In the genomic region with DNA sequence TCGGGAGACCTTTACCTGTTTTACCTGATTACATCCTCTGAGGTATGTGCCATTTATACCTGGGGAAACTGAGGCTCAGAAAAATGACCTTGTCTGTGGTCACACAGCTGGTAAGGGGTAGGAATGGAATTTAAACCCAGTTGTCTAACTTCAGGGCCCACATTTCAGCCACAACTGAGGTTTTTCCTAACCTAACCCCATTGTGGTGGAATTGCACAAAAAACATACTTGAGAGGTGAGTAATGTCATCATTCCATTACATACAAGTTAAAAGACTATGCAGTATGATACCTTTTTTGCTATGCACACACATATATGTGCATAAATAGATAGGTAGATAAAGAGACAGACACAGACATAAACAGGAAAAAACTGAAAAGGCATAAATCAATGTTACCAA, we compare ENCODE assay signal across 16 cellular contexts. TPM values are rescaled to one million over a fixed set of nuclear protein-coding genes. Genes with fewer than 3 reads are reported as not detected.
DNase-seq lines count a peak whose midpoint lies in the region; ATAC-seq, FAIRE-seq and TF ChIP-seq lines count a peak whose summit lies in the region.
"Had no signal": no experiment of that assay in that cellular context is flagged by ENCODE, and none has a peak within 500 bp of the region (broad histone marks: within the 10 kb centered on the region; RNA-seq: fewer than 3 reads in every experiment).

No MANE protein-coding gene starts in this region.

- H3K27me3 ChIP-seq in mesenchymal stem cell (ENCODE audit: control insufficient read depth in 1 of 2, insufficient read depth in 1 of 2, low read length in 2 of 2) (no peaks in the 10 kb centered on the region), stomach (peaks cover 0 to 8% (median 0%) of the 10 kb centered on the region in 3 donors), small intestine (ENCODE audit: control insufficient read depth in 2 of 2, insufficient read depth in 2 of 2, low read length in 2 of 2) (no peaks in the 10 kb centered on the region)
- H3K27me3 ChIP-seq: thyroid gland had no signal

- peaks cover 14% of the 10 kb centered on the region for H3K4me1 ChIP-seq in mesenchymal stem cell (ENCODE audit: control insufficient read depth, insufficient read depth, low read depth, low read length)
- H3K4me1 ChIP-seq in stomach, result peaks cover 0 to 13% (median 2%) of the 10 kb centered on the region in 4 donors
- H3K4me1 ChIP-seq in small intestine (ENCODE audit: control insufficient read depth in 2 of 2, insufficient read depth in 1 of 2, low read depth in 1 of 2, low read length in 1 of 2), result no peaks in the 10 kb centered on the region
- H3K4me1 ChIP-seq: thyroid gland had no signal

- no peak overlapping the region for H4K8ac ChIP-seq in mesenchymal stem cell (ENCODE audit: low read length)

- TF ChIP-seq CTCF in stomach (IDR thresholded peaks at IDR 0.05), result no peak

- in situ Hi-C loops in ACHN (cut with HindIII; ENCODE audit: low pct_ligation_motif_present, low pct_unique_long_range_greater_than_20kb, low sequenced_read_pairs), result no loop called here

- no peak for TF ChIP-seq POLR2A in stomach (IDR thresholded peaks at IDR 0.05)

- DNase-seq in ACHN (peak; percentile 35), LHCN-M2 (ENCODE audit: low read depth) (peak; percentile 89), caudate nucleus (lab: John Stamatoyannopoulos, UW) (no peak), mesenchymal stem cell (peak; percentile 67), stomach (no peak), DMS79 (lab: John Stamatoyannopoulos, UW) (no peak), small intestine (no peak)
- DNase-seq: activated CD4-positive, alpha-beta T cell treated with anti-CD3 and anti-CD28 coated beads, Interleukin-2, amount 10 ng/mL, durations not matched to agents 24 days and 14 days; NCI-H2171 treated with DMSO at 0.1 percent for 48 hours; nucleus accumbens; T-helper 2 cell; thyroid gland had no signal

- no peak overlapping the region for H3K23ac ChIP-seq in mesenchymal stem cell (ENCODE audit: low read length in 2 of 2)

- no peaks in the 10 kb centered on the region for H3K36me3 ChIP-seq in mesenchymal stem cell (ENCODE audit: control insufficient read depth in 1 of 2, insufficient read depth in 2 of 2, low read depth in 1 of 2, low read length in 2 of 2)
- H3K36me3 ChIP-seq in stomach, result no peaks in the 10 kb centered on the region
- H3K36me3 ChIP-seq in small intestine (ENCODE audit: control insufficient read depth in 2 of 2, insufficient read depth in 2 of 2, low read length in 2 of 2), result no peaks in the 10 kb centered on the region
- H3K36me3 ChIP-seq: thyroid gland had no signal

- no peak overlapping the region for H2BK12ac ChIP-seq in mesenchymal stem cell (ENCODE audit: low read length in 2 of 2)

- H3K9me3 ChIP-seq in mesenchymal stem cell (ENCODE audit: control insufficient read depth, low read length), result no peaks in the 10 kb centered on the region
- H3K9me3 ChIP-seq in stomach, result no peaks in the 10 kb centered on the region
- no peaks in the 10 kb centered on the region for H3K9me3 ChIP-seq in small intestine (ENCODE audit: control insufficient read depth, low read depth)
- H3K9me3 ChIP-seq: thyroid gland had no signal

- H3K27ac ChIP-seq in caudate nucleus (ENCODE audit: low read depth, low read length), result peak overlapping the region; percentile 6
- H3K27ac ChIP-seq in mesenchymal stem cell (ENCODE audit: low read length, poor library complexity, severe bottlenecking), result peak overlapping the region; percentile 77
- H3K27ac ChIP-seq in stomach, result no peak overlapping the region
- H3K27ac ChIP-seq in small intestine (ENCODE audit: low read depth in 1 of 2, low read length in 1 of 2), result no peak overlapping the region
- H3K27ac ChIP-seq: thyroid gland had no signal

- no peak for ATAC-seq in GM21360 (IDR thresholded peaks at IDR 0.05; ENCODE audit: unreplicated experiment)
- ATAC-seq: activated T-helper 17 cell treated with anti-CD3 and anti-CD28 coated beads, Interleukin-2, amount 50 U/mL, for 72 hours had no signal

- H2AFZ ChIP-seq in mesenchymal stem cell (ENCODE audit: low read depth, low read length), result no peak overlapping the region

- H3K9ac ChIP-seq in mesenchymal stem cell (ENCODE audit: low read length), result peak overlapping the region; percentile 32

- no peak overlapping the region for H3K4ac ChIP-seq in mesenchymal stem cell (ENCODE audit: low read depth in 1 of 2, low read length in 2 of 2)

- H3K4me3 ChIP-seq in mesenchymal stem cell (ENCODE audit: insufficient read depth in 1 of 2, low read depth in 1 of 2, low read length in 2 of 2) (peak overlapping the region in 1 of 2 experiments; percentile 16), stomach (no peak overlapping the region), small intestine (ENCODE audit: low read depth in 1 of 2, low read length in 2 of 2) (no peak overlapping the region)
- H3K4me3 ChIP-seq: thyroid gland had no signal

- no peaks in the 10 kb centered on the region for H3K79me1 ChIP-seq in mesenchymal stem cell (replicated peaks; ENCODE audit: low read length, poor library complexity, severe bottlenecking)

- no peak for TF ChIP-seq EP300 in stomach (IDR thresholded peaks at IDR 0.05)

- no peak overlapping the region for H4K91ac ChIP-seq in mesenchymal stem cell (ENCODE audit: low read length)

- WGBS in mesenchymal stem cell, result 80% methylated on average over 1 of the region's 1 CpG
- 76 to 93% (median 79%) methylated on average over 1 of the region's 1 CpG for WGBS in stomach, 5 donors
- WGBS in small intestine, 3 donors, result 78 to 81% (median 79%) methylated on average over 1 of the region's 1 CpG

- H2BK120ac ChIP-seq in mesenchymal stem cell (ENCODE audit: low read depth, low read length), result no peak overlapping the region

- no peak overlapping the region for H3K18ac ChIP-seq in mesenchymal stem cell (ENCODE audit: low read depth in 1 of 2, low read length in 2 of 2)

- no peak overlapping the region for H3K4me2 ChIP-seq in mesenchymal stem cell (ENCODE audit: low read length, poor library complexity, severe bottlenecking)

- intact Hi-C loops in stomach (cut with DNase I; ENCODE audit: low total_unique reads), result no loop called here

- H2BK5ac ChIP-seq in mesenchymal stem cell (ENCODE audit: low read depth, low read length, poor library complexity, severe bottlenecking), result peak overlapping the region; percentile 37

- H3K14ac ChIP-seq in mesenchymal stem cell (ENCODE audit: low read length in 2 of 2), result no peak overlapping the region

- peak overlapping the region; percentile 77 for H2AK5ac ChIP-seq in mesenchymal stem cell (ENCODE audit: low read length, severe bottlenecking)

- no peak for FAIRE-seq in small intestine (lab: Jason Lieb, UNC)
- FAIRE-seq: A204.1, H1 had no signal

- H2BK15ac ChIP-seq in mesenchymal stem cell (ENCODE audit: low read depth, poor library complexity, severe bottlenecking), result no peak overlapping the region

RNA-seq across cellular contexts. Expression of a gene that starts 14.1 kb away (rescaled TPM):
- total RNA-seq in LHCN-M2 (2014; rRNA removed) (4.8 and 5.8 TPM in 2 replicates), stomach (1 to 10 TPM in 2 of 5 donors, not detected in 3; 1.0 to 3.5 TPM)
- polyA plus RNA-seq in LHCN-M2 (2012), result 27.3 TPM
- polyA plus RNA-seq in mesenchymal stem cell (2013, experiment 1 of 2), result 1.3 TPM
- polyA plus RNA-seq in mesenchymal stem cell (2013, experiment 2 of 2), result 1.8 TPM
- polyA plus RNA-seq in stomach (1 to 10 TPM in 1 of 3 donors, under 1 TPM in 2; 0.73 to 1.6 (median 0.92) TPM), small intestine (1 to 10 TPM in 1 of 3 donors, under 1 TPM in 1, not detected in 1; 0.27 to 2.8 TPM)
- total RNA-seq: activated CD4-positive, alpha-beta T cell treated with anti-CD3 and anti-CD28 coated beads, Interleukin-2, amount 10 ng/mL, durations not matched to agents 24 days and 14 days; activated T-helper 17 cell treated with anti-CD3 and anti-CD28 coated beads, Interleukin-2, amount 50 U/mL, for 72 hours had no signal

Comparison
In these comparisons a context has a peak if more than half of its experiments do, and no peak if none do; other contexts are left out.
1. DNase-seq: peak in ACHN (single experiment), LHCN-M2 (single experiment) and mesenchymal stem cell (single experiment); none in caudate nucleus (0 of 61), stomach (single experiment), DMS79 (single experiment) and small intestine (single experiment).
2. H3K27ac ChIP-seq: peak in caudate nucleus (single experiment) and mesenchymal stem cell (single experiment); none in stomach (0 of 5) and small intestine (0 of 2).